8 cellular contexts compared by ENCODE assay signal in the genomic region with DNA sequence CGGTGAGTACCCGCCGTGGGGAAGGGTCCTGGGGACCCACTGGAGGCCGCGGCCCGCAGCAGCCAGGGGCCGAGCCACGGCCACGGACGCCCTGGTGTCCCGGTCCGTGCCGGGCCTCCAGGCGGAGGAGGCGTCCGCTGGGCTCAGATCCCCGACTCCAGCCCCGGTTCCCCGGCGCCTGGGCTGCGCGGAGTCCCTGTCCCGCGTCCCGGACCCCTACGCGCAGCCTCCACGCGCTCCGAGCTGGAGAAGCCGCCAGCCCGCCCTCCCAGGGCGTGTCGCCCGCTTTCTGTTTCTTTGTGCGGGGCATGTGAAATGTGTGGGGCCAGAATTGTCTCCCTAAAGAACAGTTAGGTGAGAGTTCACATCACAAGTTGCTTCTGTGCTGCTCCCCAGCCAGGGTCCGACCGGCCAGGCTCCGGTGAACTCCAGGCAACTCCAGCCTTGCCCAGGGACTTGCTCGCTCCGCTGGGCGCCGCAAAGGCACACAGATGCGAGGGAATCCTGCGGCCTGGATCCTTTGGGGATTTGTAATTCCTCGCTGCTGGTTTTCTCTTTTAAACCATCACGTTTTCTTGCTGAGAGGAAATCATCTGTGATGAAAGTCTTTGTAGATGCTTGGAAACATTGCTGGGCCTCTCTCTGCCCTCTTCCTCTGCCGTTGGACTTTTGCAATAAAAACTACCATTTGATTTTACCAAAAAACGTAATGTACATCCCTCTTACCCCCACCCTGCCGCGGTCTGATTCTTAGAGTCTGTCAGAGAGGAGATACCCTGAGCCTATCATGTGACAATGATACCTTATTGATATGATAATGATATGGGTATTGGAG. TPM values are rescaled to one million over a fixed set of nuclear protein-coding genes. Genes with fewer than 3 reads are reported as not detected.
DNase-seq lines count a peak whose midpoint lies in the region; ATAC-seq and TF ChIP-seq lines count a peak whose summit lies in the region.

No MANE protein-coding gene starts in this region.

- H3K27ac Mint-ChIP-seq in activated naive CD8-positive, alpha-beta T cell treated with anti-CD3 and anti-CD28 coated beads, Interleukin-2, amount 50 U/mL, for 24 hours, result peak overlapping the region; percentile 94

- no peak for TF ChIP-seq POLR2A in NB4 (IDR thresholded peaks at IDR 0.05; ENCODE audit: extremely low read depth, insufficient read length)
- TF ChIP-seq POLR2A in gastrocnemius medialis (IDR thresholded peaks at IDR 0.05), result no peak

- H3K4me3 ChIP-seq in GM12875 (ENCODE audit: low read depth, low read length), result peak overlapping the region; percentile 94
- H3K4me3 ChIP-seq in HFF-Myc (replicated peaks; ENCODE audit: low read depth, low read length), result peak overlapping the region; percentile 69
- H3K4me3 ChIP-seq in NB4 (ENCODE audit: low read depth, low read length), result peak overlapping the region; percentile 96
- peak overlapping the region; percentile 65 to 93 (median 80) for H3K4me3 ChIP-seq in gastrocnemius medialis

- H3K27ac ChIP-seq in gastrocnemius medialis, result peak overlapping the region; percentile 97 to 99 (median 99)

- H3K4me3 Mint-ChIP-seq in activated naive CD8-positive, alpha-beta T cell treated with anti-CD3 and anti-CD28 coated beads, Interleukin-2, amount 50 U/mL, for 24 hours, result peak overlapping the region; percentile 89

- peaks cover 28% of the 10 kb centered on the region for H3K36me3 Mint-ChIP-seq in activated naive CD8-positive, alpha-beta T cell treated with anti-CD3 and anti-CD28 coated beads, Interleukin-2, amount 50 U/mL, for 24 hours (ENCODE audit: low read depth)

- in situ Hi-C loops in gastrocnemius medialis (cut with MboI; ENCODE audit: low sequenced_read_pairs in 4 of 4), result no loop called here

- H3K9me3 ChIP-seq in gastrocnemius medialis, result no peaks in the 10 kb centered on the region

- H3K4me1 Mint-ChIP-seq in activated naive CD8-positive, alpha-beta T cell treated with anti-CD3 and anti-CD28 coated beads, Interleukin-2, amount 50 U/mL, for 24 hours, result peaks cover 60% of the 10 kb centered on the region

- no peaks in the 10 kb centered on the region for H3K36me3 ChIP-seq in gastrocnemius medialis

- H3K27me3 ChIP-seq in gastrocnemius medialis, result no peaks in the 10 kb centered on the region

- intact Hi-C loops in gastrocnemius medialis (cut with DNase I; ENCODE audit: low total_unique reads), result loop anchor here (10.0 kb wide), 1 partner anchor 758 kb away; a partner anchor contains a TSS

- no peak for DNase-seq in HFF-Myc (ENCODE audit: extremely low read depth, low read depth)
- DNase-seq in NB4 (ENCODE audit: low read depth), result peak; percentile 61
- peak; percentile 46 for DNase-seq in activated naive CD8-positive, alpha-beta T cell treated with anti-CD3 and anti-CD28 coated beads, Interleukin-2, amount 50 U/mL, for 24 hours
- peak; percentile 61 for DNase-seq in hepatic stellate cell (ENCODE audit: low spot score)
- no peak for DNase-seq in gastrocnemius medialis
- no peak for DNase-seq in NCI-H2107 treated with DMSO at 0.1 percent for 48 hours (lab: John Stamatoyannopoulos, UW; ENCODE audit: unreplicated experiment)
- no peak for DNase-seq in NCI-H69 (lab: John Stamatoyannopoulos, UW)

- no peak for ATAC-seq in activated naive CD8-positive, alpha-beta T cell treated with anti-CD3 and anti-CD28 coated beads, Interleukin-2, amount 50 U/mL, for 24 hours
- peak; percentile 16 to 18 for ATAC-seq in gastrocnemius medialis

- peaks cover 2% of the 10 kb centered on the region for H3K27me3 Mint-ChIP-seq in activated naive CD8-positive, alpha-beta T cell treated with anti-CD3 and anti-CD28 coated beads, Interleukin-2, amount 50 U/mL, for 24 hours

- H3K4me1 ChIP-seq in gastrocnemius medialis, result peaks cover 51 to 57% of the 10 kb centered on the region in 2 donors

- TF ChIP-seq CTCF in GM12875 (IDR thresholded peaks at IDR 0.05; ENCODE audit: borderline replicate concordance, insufficient read depth, low read depth, low read length) (no peak), HFF-Myc (IDR thresholded peaks at IDR 0.05; ENCODE audit: low read depth, low read length, missing control alignments) (no peak), NB4 (IDR thresholded peaks at IDR 0.05; ENCODE audit: low read depth, low read length) (no peak), gastrocnemius medialis (IDR thresholded peaks at IDR 0.05 in 4 of 5, conservative IDR thresholded peaks at IDR 0.05 in 1 of 5) (no peak)

- H3K9me3 Mint-ChIP-seq in activated naive CD8-positive, alpha-beta T cell treated with anti-CD3 and anti-CD28 coated beads, Interleukin-2, amount 50 U/mL, for 24 hours, result no peaks in the 10 kb centered on the region

RNA-seq across cellular contexts. Expression of a gene that starts 0.6 kb away (rescaled TPM):
- total RNA-seq in gastrocnemius medialis, result 10 to 100 TPM; 66.3 to 82.0 (median 71.9) TPM

Comparison
In these comparisons a context has a peak if more than half of its experiments do, and no peak if none do; other contexts are left out.
1. DNase-seq: peak in NB4 (single experiment), activated naive CD8-positive, alpha-beta T cell treated with anti-CD3 and anti-CD28 coated beads, Interleukin-2, amount 50 U/mL, for 24 hours (single experiment) and hepatic stellate cell (single experiment); none in HFF-Myc (single experiment), gastrocnemius medialis (0 of 2), NCI-H2107 treated with DMSO at 0.1 percent for 48 hours (single experiment) and NCI-H69 (single experiment).
2. Peak in every context shown above with its lines, with median percentiles within 50 percentile points of each other: H3K4me3 ChIP-seq.